Comparison of ENCODE assay signal across 11 cellular contexts in the genomic region with DNA sequence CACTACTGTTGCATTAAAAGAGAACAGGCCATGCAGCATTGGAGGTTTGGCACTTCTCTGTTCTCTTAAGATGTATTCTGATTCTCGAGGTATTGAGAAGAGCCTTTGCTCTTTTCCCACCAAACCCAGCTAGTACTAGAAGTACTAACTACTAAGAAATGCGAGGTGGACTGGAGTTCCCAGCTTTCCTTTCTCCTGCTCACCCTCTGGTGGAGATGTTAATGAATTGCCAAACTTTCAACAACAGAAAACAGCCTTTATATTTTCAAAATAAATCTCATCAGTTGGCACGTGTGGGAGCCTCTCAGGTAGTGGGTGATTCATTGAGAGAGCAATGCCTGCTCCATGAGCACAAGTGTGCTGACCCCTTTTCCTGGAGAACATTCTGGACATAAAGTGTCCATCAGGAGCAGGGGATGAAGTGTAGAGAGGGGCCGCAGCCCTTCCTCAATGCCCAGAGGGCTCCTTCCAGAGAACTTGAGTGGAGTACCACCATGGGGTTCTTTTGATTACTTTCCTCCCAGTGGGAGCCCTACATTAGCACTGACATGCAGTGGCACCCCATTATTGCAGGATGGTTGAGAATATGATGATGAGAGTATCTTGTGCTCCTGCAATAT. TPM values are rescaled to one million over a fixed set of nuclear protein-coding genes. Genes with fewer than 3 reads are reported as not detected.
DNase-seq lines count a peak whose midpoint lies in the region; ATAC-seq, FAIRE-seq and TF ChIP-seq lines count a peak whose summit lies in the region.
"Had no signal": no experiment of that assay in that cellular context is flagged by ENCODE, and none has a peak within 500 bp of the region (broad histone marks: within the 10 kb centered on the region; RNA-seq: fewer than 3 reads in every experiment).

No MANE protein-coding gene starts in this region.

- no peak overlapping the region for H3K4me3 ChIP-seq in bronchial epithelial cell (ENCODE audit: low read depth, low read length)
- H3K4me3 ChIP-seq in osteoblast (ENCODE audit: insufficient read depth, low read length), result no peak overlapping the region
- H3K4me3 ChIP-seq: lower lobe of right lung had no signal

- H3K4me1 Mint-ChIP-seq in activated naive CD4-positive, alpha-beta T cell treated with anti-CD3 and anti-CD28 coated beads for 36 hours (ENCODE audit: low read depth), result peaks cover 12% of the 10 kb centered on the region

- H4K20me1 ChIP-seq in osteoblast (ENCODE audit: insufficient read depth, low read length), result no peaks in the 10 kb centered on the region

- no peaks in the 10 kb centered on the region for H3K79me2 ChIP-seq in osteoblast (ENCODE audit: insufficient read depth, low read length)

- peaks cover 75% of the 10 kb centered on the region for H3K27me3 Mint-ChIP-seq in activated naive CD4-positive, alpha-beta T cell treated with anti-CD3 and anti-CD28 coated beads for 36 hours (ENCODE audit: low read depth)

- CTCF ChIA-PET in activated naive CD4-positive, alpha-beta T cell treated with anti-CD3 and anti-CD28 coated beads for 36 hours (lab: Charles Lee), result interaction anchor here (1.0 to 1.1 kb wide), 3 partner anchors 12 to 18 kb away, joined by 3 to 4 read pairs (median 4); no protein-coding TSS in a partner anchor

- FAIRE-seq in bronchial epithelial cell (lab: Jason Lieb, UNC), result no peak
- FAIRE-seq: A204.1 had no signal

- ATAC-seq in GM21360 (IDR thresholded peaks at IDR 0.05; ENCODE audit: unreplicated experiment) (no peak), GM21423 (IDR thresholded peaks at IDR 0.05; ENCODE audit: unreplicated experiment) (no peak)
- ATAC-seq: lower lobe of right lung had no signal

- DNase-seq in NCI-H1105 treated with DMSO at 0.1 percent for 48 hours (lab: John Stamatoyannopoulos, UW) (peak; percentile 1), NCI-H1105 (lab: John Stamatoyannopoulos, UW) (no peak), NCI-H226 (peak; percentile 43), bronchial epithelial cell (ENCODE audit: low read depth) (peak; percentile 44), osteoblast (ENCODE audit: insufficient read length, low spot score, missing footprints) (no peak)
- DNase-seq in activated naive CD4-positive, alpha-beta T cell treated with anti-CD3 and anti-CD28 coated beads for 36 hours, result no peak
- DNase-seq: lower lobe of right lung had no signal

- intact Hi-C loops in activated naive CD4-positive, alpha-beta T cell treated with anti-CD3 and anti-CD28 coated beads for 36 hours (cut with micrococcal nuclease), result loop anchor here (10.0 kb wide), 2 partner anchors 166 to 316 kb away; no protein-coding TSS in a partner anchor

- no peak overlapping the region for H2AFZ ChIP-seq in osteoblast (ENCODE audit: low read length)

- no peaks in the 10 kb centered on the region for H3K9me3 Mint-ChIP-seq in activated naive CD4-positive, alpha-beta T cell treated with anti-CD3 and anti-CD28 coated beads for 36 hours

- H3K4me1 ChIP-seq in osteoblast (ENCODE audit: insufficient read depth, low read length), result peaks cover 10% of the 10 kb centered on the region

- no peak overlapping the region for H3K27ac Mint-ChIP-seq in activated naive CD4-positive, alpha-beta T cell treated with anti-CD3 and anti-CD28 coated beads for 36 hours

- no peak overlapping the region for H3K4me3 Mint-ChIP-seq in activated naive CD4-positive, alpha-beta T cell treated with anti-CD3 and anti-CD28 coated beads for 36 hours

- no peaks in the 10 kb centered on the region for H3K9me3 ChIP-seq in osteoblast (ENCODE audit: low read depth, low read length)
- H3K9me3 ChIP-seq: lower lobe of right lung had no signal

- H3K4me2 ChIP-seq in osteoblast (ENCODE audit: insufficient read depth, low read length), result no peak overlapping the region

- H3K27me3 ChIP-seq in bronchial epithelial cell (ENCODE audit: control insufficient read depth, insufficient read depth, low read length) (peaks cover 25% of the 10 kb centered on the region), osteoblast (ENCODE audit: insufficient read depth, low read length) (peaks cover 2% of the 10 kb centered on the region)

- no peaks in the 10 kb centered on the region for H3K36me3 Mint-ChIP-seq in activated naive CD4-positive, alpha-beta T cell treated with anti-CD3 and anti-CD28 coated beads for 36 hours (ENCODE audit: low read depth)

- H3K36me3 ChIP-seq in bronchial epithelial cell (ENCODE audit: control insufficient read depth, insufficient read depth, low read length) (no peaks in the 10 kb centered on the region), osteoblast (ENCODE audit: insufficient read depth, low read length) (no peaks in the 10 kb centered on the region)
- H3K36me3 ChIP-seq: lower lobe of right lung had no signal

- peak; percentile 40 for TF ChIP-seq CTCF in bronchial epithelial cell (IDR thresholded peaks at IDR 0.05; ENCODE audit: insufficient read depth, low read length, severe bottlenecking)
- TF ChIP-seq CTCF in osteoblast (IDR thresholded peaks at IDR 0.05; ENCODE audit: extremely low read depth, low read depth, low read length), result peak; percentile 66

- no peak overlapping the region for H3K27ac ChIP-seq in osteoblast (ENCODE audit: low read depth, low read length)
- H3K27ac ChIP-seq: lower lobe of right lung had no signal

RNA-seq across cellular contexts. Expression of gene TMEM174, which starts 45.7 kb away (rescaled TPM):
- not detected in 2 replicates for total RNA-seq in bronchial epithelial cell
- not detected in 2 replicates for total RNA-seq in osteoblast
- total RNA-seq in activated naive CD4-positive, alpha-beta T cell treated with anti-CD3 and anti-CD28 coated beads for 36 hours, result not detected
- total RNA-seq: lower lobe of right lung; T-helper 1 cell treated with Interleukin-12 subunit alpha and Interleukin-12 subunit beta and Interleukin-4 antibody, amounts not matched to agents 30 ng/mL and 1 ng/mL, for 36 hours had no signal

Comparison
In these comparisons a context has a peak if more than half of its experiments do, and no peak if none do; other contexts are left out.
1. DNase-seq: peak in NCI-H1105 treated with DMSO at 0.1 percent for 48 hours (single experiment), NCI-H226 (single experiment) and bronchial epithelial cell (single experiment); none in NCI-H1105 (single experiment), osteoblast (single experiment) and activated naive CD4-positive, alpha-beta T cell treated with anti-CD3 and anti-CD28 coated beads for 36 hours (single experiment).